In the genomic region with DNA sequence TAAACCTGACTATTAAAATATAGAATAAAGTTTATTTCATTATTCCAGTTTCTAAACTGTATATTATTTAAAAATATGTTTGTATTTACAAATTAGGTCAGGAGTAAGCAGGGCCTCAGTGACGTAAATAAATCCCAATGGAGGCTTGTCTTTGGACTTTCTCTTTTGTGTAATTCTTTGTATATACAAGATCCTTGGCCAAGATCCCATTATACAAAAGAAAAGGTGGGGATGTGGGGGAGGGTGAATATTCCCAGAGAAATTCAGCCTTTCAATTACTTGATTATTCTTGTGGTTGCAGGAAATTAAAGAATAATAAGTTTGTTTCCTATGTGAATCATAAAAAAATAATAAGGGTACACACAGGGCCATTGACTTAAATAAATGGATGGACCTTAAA, we compare ENCODE assay signal across 25 cellular contexts.
"Had no signal": no experiment of that assay in that cellular context is flagged by ENCODE, and none has a peak within 500 bp of the region (broad histone marks: within the 10 kb centered on the region; RNA-seq: fewer than 3 reads in every experiment).

No MANE protein-coding gene starts in this region.

- ATAC-seq: foreskin keratinocyte; left colon; left ventricle myocardium superior; lower lobe of right lung; naive thymus-derived CD8-positive, alpha-beta T cell; right cardiac atrium; stimulated activated effector memory CD8-positive, alpha-beta T cell treated with anti-CD3 and anti-CD28 coated beads, Interleukin-12 subunit alpha, Interleukin-12 subunit beta, amount 100 ng/mL, for 72 hours; stimulated activated naive CD8-positive, alpha-beta T cell treated with anti-CD3 and anti-CD28 coated beads, Interleukin-15, Interleukin-2, amounts not matched to agents 100 U/mL and 50 U/mL, for 24 hours had no signal

- DNase-seq: colonic mucosa; effector memory CD4-positive, alpha-beta T cell; foreskin keratinocyte; glutamatergic neuron; hypothalamus; immature natural killer cell; islet precursor cell; kidney glomerular epithelial cell; left colon; left ventricle myocardium superior; lower lobe of right lung; naive thymus-derived CD8-positive, alpha-beta T cell; nephron progenitor cell; nucleus accumbens; right cardiac atrium; sigmoid colon; stimulated activated CD4-positive, alpha-beta T cell treated with anti-CD3 and anti-CD28 coated beads, Interleukin-2, amount 100 ng/mL, for 24 hours; stimulated activated CD4-positive, alpha-beta T cell treated with anti-CD3 and anti-CD28 coated beads, Interleukin-4, amount 100 ng/mL, for 24 hours; stimulated activated naive CD8-positive, alpha-beta T cell treated with anti-CD3 and anti-CD28 coated beads, Interleukin-15, Interleukin-2, amounts not matched to agents 100 U/mL and 50 U/mL, for 24 hours; substantia nigra; upper lobe of left lung had no signal

- H3K27me3 ChIP-seq: colonic mucosa, foreskin keratinocyte, sigmoid colon, tibial nerve, upper lobe of left lung had no signal

- H3K4me1 ChIP-seq: colonic mucosa, foreskin keratinocyte, lower lobe of right lung, prostate gland, upper lobe of left lung had no signal

- H3K27ac ChIP-seq: colonic mucosa, foreskin keratinocyte, lower lobe of right lung, prostate gland, sigmoid colon, thoracic aorta, tibial nerve, upper lobe of left lung had no signal

- H3K36me3 ChIP-seq: colonic mucosa, lower lobe of right lung, prostate gland, sigmoid colon, thoracic aorta, tibial nerve, upper lobe of left lung had no signal

- H3K4me3 ChIP-seq: colonic mucosa, lower lobe of right lung, prostate gland, sigmoid colon, thoracic aorta, tibial nerve, upper lobe of left lung had no signal

- H3K9me3 ChIP-seq: colonic mucosa, lower lobe of right lung, prostate gland, sigmoid colon, thoracic aorta, tibial nerve, upper lobe of left lung had no signal
